ENCODE assay signal across 16 cellular contexts in the genomic region with DNA sequence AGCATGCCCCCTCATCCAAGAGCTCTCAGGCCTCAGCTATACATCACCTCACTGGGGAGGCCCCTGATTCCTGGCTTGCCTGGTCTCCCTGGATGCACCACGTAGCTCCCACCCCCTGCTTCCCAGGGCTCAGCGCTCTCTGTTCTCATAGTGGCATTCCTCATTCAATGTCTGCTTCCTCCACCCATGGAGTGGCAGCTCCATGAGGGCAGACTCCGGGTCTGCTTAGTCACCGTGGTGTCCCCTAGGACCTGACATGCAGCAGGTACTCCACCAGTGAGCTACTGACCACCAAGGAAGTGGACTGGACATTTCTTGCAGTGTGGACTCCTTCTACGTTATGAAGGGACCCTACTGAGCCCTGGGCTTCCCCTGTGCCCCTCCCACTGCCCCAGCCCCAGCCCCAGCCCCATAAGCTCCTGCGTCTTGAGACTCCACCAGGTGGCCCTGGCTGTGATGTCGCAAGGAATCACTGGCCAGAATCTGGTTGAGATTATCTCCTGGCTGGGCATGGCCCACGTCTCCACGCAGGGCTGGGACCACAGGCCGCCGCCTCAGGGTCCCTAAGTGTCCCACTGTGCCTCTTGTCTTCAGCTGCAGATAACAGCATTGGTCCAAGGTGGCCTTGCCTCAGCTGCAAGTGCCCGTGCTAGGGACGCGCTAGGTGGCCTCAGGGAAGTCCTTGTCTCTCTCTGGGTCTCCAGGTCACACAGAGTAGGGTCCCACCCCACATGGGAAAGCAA.
"Had no signal": no experiment of that assay in that cellular context is flagged by ENCODE, and none has a peak within 500 bp of the region (broad histone marks: within the 10 kb centered on the region; RNA-seq: fewer than 3 reads in every experiment).

No MANE protein-coding gene starts in this region.

- H3K9me3 Mint-ChIP-seq: activated naive CD4-positive, alpha-beta T cell treated with anti-CD3 and anti-CD28 coated beads, Interleukin-2, amount 50 U/mL, for 24 hours; activated T-cell treated with anti-CD3 and anti-CD28 coated beads, Interleukin-2, amount 50 U/mL, for 72 hours; central memory CD8-positive, alpha-beta T cell had no signal

- H3K4me3 ChIP-seq: ascending aorta, colonic mucosa, pancreas, tibial artery, vagina had no signal

- H3K27ac Mint-ChIP-seq: activated naive CD4-positive, alpha-beta T cell treated with anti-CD3 and anti-CD28 coated beads, Interleukin-2, amount 50 U/mL, for 24 hours; activated T-cell treated with anti-CD3 and anti-CD28 coated beads, Interleukin-2, amount 50 U/mL, for 72 hours; naive thymus-derived CD4-positive, alpha-beta T cell had no signal

- H3K9me3 ChIP-seq: ascending aorta, colonic mucosa, pancreas, tibial artery, vagina had no signal

- H3K4me1 ChIP-seq: ascending aorta, colonic mucosa had no signal

- H3K4me1 Mint-ChIP-seq: activated naive CD4-positive, alpha-beta T cell treated with anti-CD3 and anti-CD28 coated beads, Interleukin-2, amount 50 U/mL, for 24 hours; central memory CD8-positive, alpha-beta T cell had no signal

- H3K4me3 Mint-ChIP-seq: activated naive CD4-positive, alpha-beta T cell treated with anti-CD3 and anti-CD28 coated beads, Interleukin-2, amount 50 U/mL, for 24 hours; activated T-cell treated with anti-CD3 and anti-CD28 coated beads, Interleukin-2, amount 50 U/mL, for 72 hours; central memory CD8-positive, alpha-beta T cell; naive thymus-derived CD4-positive, alpha-beta T cell had no signal

- H3K36me3 ChIP-seq: ascending aorta, colonic mucosa, pancreas, tibial artery, vagina had no signal

- H3K27me3 ChIP-seq: ascending aorta, colonic mucosa, pancreas, tibial artery, vagina had no signal

- H3K36me3 Mint-ChIP-seq: activated naive CD4-positive, alpha-beta T cell treated with anti-CD3 and anti-CD28 coated beads, Interleukin-2, amount 50 U/mL, for 24 hours had no signal

- H3K27me3 Mint-ChIP-seq: activated naive CD4-positive, alpha-beta T cell treated with anti-CD3 and anti-CD28 coated beads, Interleukin-2, amount 50 U/mL, for 24 hours had no signal

- DNase-seq: activated CD4-positive, alpha-beta T cell treated with anti-CD3 and anti-CD28 coated beads, Interleukin-2, amount 50 U/mL, for 1 hour; activated CD8-positive, alpha-beta memory T cell treated with anti-CD3 and anti-CD28 coated beads, Interleukin-2, amount 50 U/mL, for 48 hours; activated effector memory CD4-positive, alpha-beta T cell treated with anti-CD3 and anti-CD28 coated beads, Interleukin-2, amount 50 U/mL, for 16 hours; activated T-cell treated with anti-CD3 and anti-CD28 coated beads, Interleukin-2, amount 50 U/mL, for 72 hours; colonic mucosa; kidney glomerular epithelial cell; naive thymus-derived CD4-positive, alpha-beta T cell; stimulated activated naive CD4-positive, alpha-beta T cell; T-helper 9 cell had no signal

- H3K27ac ChIP-seq: ascending aorta, colonic mucosa, pancreas, tibial artery, vagina had no signal

- ATAC-seq: activated T-cell treated with anti-CD3 and anti-CD28 coated beads, Interleukin-2, amount 50 U/mL, for 72 hours; naive thymus-derived CD4-positive, alpha-beta T cell; pancreas; sciatic nerve had no signal
